ENCODE assay signal across 13 cellular contexts in the genomic region with DNA sequence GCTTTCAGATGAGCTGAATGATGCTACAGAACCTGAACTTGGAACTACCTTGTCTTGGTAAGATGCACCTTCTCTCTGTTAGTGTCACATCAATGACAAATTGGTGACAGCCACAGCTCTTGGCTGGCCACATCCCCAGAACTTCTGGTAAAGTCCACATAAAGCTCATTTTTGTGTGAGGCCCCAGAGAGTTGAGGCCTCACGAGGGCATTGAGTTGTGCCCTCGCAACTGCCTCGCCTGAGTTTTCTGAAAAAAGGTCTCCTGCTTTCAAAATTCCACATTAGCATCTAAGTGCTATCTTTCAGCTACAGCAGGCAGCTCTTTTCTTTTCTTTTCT. TPM values are rescaled to one million over a fixed set of nuclear protein-coding genes. Genes with fewer than 3 reads are reported as not detected.
DNase-seq lines count a peak whose midpoint lies in the region; ATAC-seq and TF ChIP-seq lines count a peak whose summit lies in the region.
"Had no signal": no experiment of that assay in that cellular context is flagged by ENCODE, and none has a peak within 500 bp of the region (broad histone marks: within the 10 kb centered on the region; RNA-seq: fewer than 3 reads in every experiment).

No MANE protein-coding gene starts in this region.

- H4K20me1 ChIP-seq in osteoblast (ENCODE audit: insufficient read depth, low read length), result no peaks in the 10 kb centered on the region

- H3K9me3 ChIP-seq in osteoblast (ENCODE audit: low read depth, low read length), result peaks cover 5% of the 10 kb centered on the region

- peaks cover 4% of the 10 kb centered on the region for H3K4me1 ChIP-seq in osteoblast (ENCODE audit: insufficient read depth, low read length)

- TF ChIP-seq CTCF in osteoblast (IDR thresholded peaks at IDR 0.05; ENCODE audit: extremely low read depth, low read depth, low read length) (no peak), GM10266 (IDR thresholded peaks at IDR 0.05; ENCODE audit: control insufficient read depth, insufficient read depth, low read depth, missing control alignments) (no peak)

- no peaks in the 10 kb centered on the region for H3K36me3 Mint-ChIP-seq in activated CD4-positive, alpha-beta T cell treated with anti-CD3 and anti-CD28 coated beads, Interleukin-2, amount 10 ng/mL, durations not matched to agents 24 days and 14 days (ENCODE audit: low read depth)

- ATAC-seq in GM21717 (IDR thresholded peaks at IDR 0.05; ENCODE audit: unreplicated experiment) (peak; percentile 46), HG03520 (IDR thresholded peaks at IDR 0.05; ENCODE audit: unreplicated experiment) (peak; percentile 43)
- ATAC-seq: K562 had no signal

- no peak overlapping the region for H3K4me2 ChIP-seq in osteoblast (ENCODE audit: insufficient read depth, low read length)

- H3K4me3 Mint-ChIP-seq in activated CD4-positive, alpha-beta T cell treated with anti-CD3 and anti-CD28 coated beads, Interleukin-2, amount 10 ng/mL, durations not matched to agents 24 days and 14 days, result peak overlapping the region; percentile 60
- H3K4me3 Mint-ChIP-seq: H9 had no signal

- intact Hi-C loops in activated CD4-positive, alpha-beta T cell treated with anti-CD3 and anti-CD28 coated beads, Interleukin-2, amount 10 ng/mL, durations not matched to agents 24 days and 14 days (cut with micrococcal nuclease), result no loop called here

- no peak for DNase-seq in activated CD4-positive, alpha-beta T cell treated with anti-CD3 and anti-CD28 coated beads, Interleukin-2, amount 10 ng/mL, durations not matched to agents 24 days and 14 days
- DNase-seq in activated CD4-positive, alpha-beta T cell treated with anti-CD3 and anti-CD28 coated beads, Interleukin-2, amount 50 U/mL, for 1 hour, result no peak
- DNase-seq in osteoblast (ENCODE audit: insufficient read length, low spot score, missing footprints), result no peak
- no peak for DNase-seq in NCI-H524 (lab: John Stamatoyannopoulos, UW)
- DNase-seq in COR-L47 (lab: John Stamatoyannopoulos, UW), result no peak
- DNase-seq in GM10266 (ENCODE audit: extremely low spot score), result no peak
- DNase-seq: H9, islet precursor cell, NCI-H2081 had no signal

- H3K79me2 ChIP-seq in osteoblast (ENCODE audit: insufficient read depth, low read length), result no peaks in the 10 kb centered on the region

- peaks cover 20% of the 10 kb centered on the region for H3K9me3 Mint-ChIP-seq in activated CD4-positive, alpha-beta T cell treated with anti-CD3 and anti-CD28 coated beads, Interleukin-2, amount 10 ng/mL, durations not matched to agents 24 days and 14 days

- peaks cover 17% of the 10 kb centered on the region for H3K4me1 Mint-ChIP-seq in activated CD4-positive, alpha-beta T cell treated with anti-CD3 and anti-CD28 coated beads, Interleukin-2, amount 10 ng/mL, durations not matched to agents 24 days and 14 days
- H3K4me1 Mint-ChIP-seq: H9 had no signal

- H3K27ac Mint-ChIP-seq in activated CD4-positive, alpha-beta T cell treated with anti-CD3 and anti-CD28 coated beads, Interleukin-2, amount 10 ng/mL, durations not matched to agents 24 days and 14 days, result peak overlapping the region; percentile 20
- H3K27ac Mint-ChIP-seq: H9, progenitor cell of endocrine pancreas had no signal

- no peaks in the 10 kb centered on the region for H3K36me3 ChIP-seq in osteoblast (ENCODE audit: insufficient read depth, low read length)

- H2AFZ ChIP-seq in osteoblast (ENCODE audit: low read length), result peak overlapping the region; percentile 72

- H3K27ac ChIP-seq in osteoblast (ENCODE audit: low read depth, low read length), result no peak overlapping the region

- H3K4me3 ChIP-seq in osteoblast (ENCODE audit: insufficient read depth, low read length), result no peak overlapping the region
- H3K4me3 ChIP-seq: K562 had no signal

- H3K27me3 Mint-ChIP-seq in activated CD4-positive, alpha-beta T cell treated with anti-CD3 and anti-CD28 coated beads, Interleukin-2, amount 10 ng/mL, durations not matched to agents 24 days and 14 days, result peaks cover 30% of the 10 kb centered on the region
- H3K27me3 Mint-ChIP-seq: progenitor cell of endocrine pancreas had no signal

- peaks cover 7% of the 10 kb centered on the region for H3K27me3 ChIP-seq in osteoblast (ENCODE audit: insufficient read depth, low read length)

RNA-seq across cellular contexts. Expression of gene MRPL57, which starts 42.6 kb away (rescaled TPM):
- 32.7 and 33.0 TPM in 2 replicates for total RNA-seq in activated CD4-positive, alpha-beta T cell treated with anti-CD3 and anti-CD28 coated beads, Interleukin-2, amount 10 ng/mL, durations not matched to agents 24 days and 14 days
- total RNA-seq in osteoblast, result 13.4 and 15.0 TPM in 2 replicates

RNA-seq across cellular contexts. Expression of gene SKA3, which starts 42.7 kb away (rescaled TPM):
- total RNA-seq in activated CD4-positive, alpha-beta T cell treated with anti-CD3 and anti-CD28 coated beads, Interleukin-2, amount 10 ng/mL, durations not matched to agents 24 days and 14 days, result 35.6 and 39.6 TPM in 2 replicates
- 13.0 and 13.8 TPM in 2 replicates for total RNA-seq in osteoblast
